Comparison of ENCODE assay signal across 8 cellular contexts in the genomic region with DNA sequence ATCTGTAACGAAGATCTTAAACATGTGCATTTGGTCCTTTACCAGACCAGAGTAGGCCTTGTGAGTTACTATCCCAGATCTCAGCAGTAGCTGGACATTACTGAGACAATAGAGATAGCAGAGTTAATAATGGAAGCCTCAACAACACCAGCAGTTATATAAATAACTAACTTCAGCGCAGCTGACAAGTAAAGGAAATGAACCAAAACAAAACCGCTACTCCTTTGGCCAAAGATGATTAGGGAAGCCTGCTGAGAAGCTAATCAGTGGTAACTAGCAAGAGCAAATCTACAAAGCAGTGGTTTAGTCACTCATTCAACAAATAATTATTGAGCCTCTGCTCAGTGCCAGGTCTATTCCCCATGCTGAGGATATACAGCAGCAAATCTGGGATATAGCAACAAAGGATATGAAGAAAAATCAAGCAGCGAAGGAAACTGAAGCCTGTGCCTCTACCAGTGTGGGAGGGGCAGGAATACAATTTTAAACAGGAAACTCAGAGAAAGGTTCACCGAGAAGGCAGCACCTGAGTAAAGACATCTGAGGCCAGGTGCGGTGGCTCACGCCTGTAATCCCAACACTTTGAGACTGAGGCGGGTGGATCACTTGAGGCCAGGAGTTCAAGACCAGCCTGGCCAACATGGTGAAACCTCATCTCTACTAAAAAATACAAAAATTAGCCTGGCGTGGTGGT.
A peak's percentile ranks its signal among the peaks of the same experiment; 100 is the strongest.
DNase-seq lines count a peak whose midpoint lies in the region; ATAC-seq and TF ChIP-seq lines count a peak whose summit lies in the region.

No MANE protein-coding gene starts in this region.

- H3K4me1 Mint-ChIP-seq in neural progenitor cell (peaks cover 5% of the 10 kb centered on the region), chondrocyte (ENCODE audit: low read depth) (no peaks in the 10 kb centered on the region)

- H3K27ac Mint-ChIP-seq in neural progenitor cell: no peak overlapping the region
- no peak overlapping the region for H3K27ac Mint-ChIP-seq in chondrocyte (ENCODE audit: unreplicated experiment)

- ATAC-seq in GM18909 (IDR thresholded peaks at IDR 0.05; ENCODE audit: poor library complexity, unreplicated experiment) (peak; percentile 38), HG03108 (IDR thresholded peaks at IDR 0.05; ENCODE audit: unreplicated experiment) (peak; percentile 30)

- no peaks in the 10 kb centered on the region for H3K79me2 ChIP-seq in neural progenitor cell (ENCODE audit: low read depth)

- no peaks in the 10 kb centered on the region for H3K27me3 ChIP-seq in WERI-Rb-1 (ENCODE audit: insufficient read depth, low read depth, severe bottlenecking)
- H3K27me3 ChIP-seq in neural progenitor cell: no peaks in the 10 kb centered on the region
- H3K27me3 ChIP-seq in colonic mucosa: no peaks in the 10 kb centered on the region

- H3K27me3 Mint-ChIP-seq in neural progenitor cell (ENCODE audit: insufficient read depth, low read depth) (peaks cover 5% of the 10 kb centered on the region), chondrocyte (ENCODE audit: low read depth) (no peaks in the 10 kb centered on the region)

- H3K9ac ChIP-seq in neural progenitor cell (no peak overlapping the region), colonic mucosa (ENCODE audit: low read depth in 2 of 2, low read length in 2 of 2) (no peak overlapping the region)

- TF ChIP-seq CTCF in WERI-Rb-1 (IDR thresholded peaks at IDR 0.05; ENCODE audit: low read depth, low read length) (no peak), neural progenitor cell (IDR thresholded peaks at IDR 0.05) (no peak), colonic mucosa (IDR thresholded peaks at IDR 0.05) (no peak), chondrocyte (IDR thresholded peaks at IDR 0.05) (no peak)

- H3K4me3 Mint-ChIP-seq in neural progenitor cell (no peak overlapping the region), chondrocyte (ENCODE audit: unreplicated experiment) (no peak overlapping the region)

- H3K9me3 Mint-ChIP-seq in neural progenitor cell (peaks cover 2% of the 10 kb centered on the region), chondrocyte (ENCODE audit: low read depth) (no peaks in the 10 kb centered on the region)

- intact Hi-C loops in colonic mucosa (cut with DNase I): no loop called here

- H4K20me1 ChIP-seq in neural progenitor cell (ENCODE audit: low read depth): peaks cover 6% of the 10 kb centered on the region

- H3K4me1 ChIP-seq in neural progenitor cell (peaks cover 26% of the 10 kb centered on the region), colonic mucosa (no peaks in the 10 kb centered on the region)

- DNase-seq in WERI-Rb-1 (no peak), neural progenitor cell (ENCODE audit: low spot score) (peak; percentile 59), islet precursor cell (no peak), colonic mucosa (no peak), NCI-H1105 treated with DMSO at 0.1 percent for 48 hours (lab: John Stamatoyannopoulos, UW) (no peak), chondrocyte (ENCODE audit: low spot score) (no peak)

- H3K36me3 ChIP-seq in WERI-Rb-1 (no peaks in the 10 kb centered on the region), neural progenitor cell (no peaks in the 10 kb centered on the region), colonic mucosa (no peaks in the 10 kb centered on the region)

- H3K9me3 ChIP-seq in WERI-Rb-1 (ENCODE audit: severe bottlenecking) (no peaks in the 10 kb centered on the region), neural progenitor cell (ENCODE audit: low read depth) (no peaks in the 10 kb centered on the region), colonic mucosa (no peaks in the 10 kb centered on the region)

- peaks cover 4% of the 10 kb centered on the region for H3K36me3 Mint-ChIP-seq in neural progenitor cell
- no peaks in the 10 kb centered on the region for H3K36me3 Mint-ChIP-seq in chondrocyte (ENCODE audit: low read depth)

- H2AFZ ChIP-seq in neural progenitor cell (replicated peaks): no peak overlapping the region

- H3K4me2 ChIP-seq in neural progenitor cell: peak overlapping the region; percentile 1

- H3F3A ChIP-seq in neural progenitor cell (ENCODE audit: low read depth): peaks cover 15% of the 10 kb centered on the region

- H3K27ac ChIP-seq in WERI-Rb-1: 0 out of 2 replicates have a peak overlapping the region, but pooled peaks have one; percentile 19
- peak overlapping the region; percentile 66 for H3K27ac ChIP-seq in neural progenitor cell
- H3K27ac ChIP-seq in colonic mucosa: no peak overlapping the region

- H3K4me3 ChIP-seq in WERI-Rb-1 (ENCODE audit: low read depth, low read length): no peak overlapping the region
- no peak overlapping the region for H3K4me3 ChIP-seq in neural progenitor cell
- H3K4me3 ChIP-seq in colonic mucosa: no peak overlapping the region
